ENCODE assay signal across 1 cellular context in the genomic region with DNA sequence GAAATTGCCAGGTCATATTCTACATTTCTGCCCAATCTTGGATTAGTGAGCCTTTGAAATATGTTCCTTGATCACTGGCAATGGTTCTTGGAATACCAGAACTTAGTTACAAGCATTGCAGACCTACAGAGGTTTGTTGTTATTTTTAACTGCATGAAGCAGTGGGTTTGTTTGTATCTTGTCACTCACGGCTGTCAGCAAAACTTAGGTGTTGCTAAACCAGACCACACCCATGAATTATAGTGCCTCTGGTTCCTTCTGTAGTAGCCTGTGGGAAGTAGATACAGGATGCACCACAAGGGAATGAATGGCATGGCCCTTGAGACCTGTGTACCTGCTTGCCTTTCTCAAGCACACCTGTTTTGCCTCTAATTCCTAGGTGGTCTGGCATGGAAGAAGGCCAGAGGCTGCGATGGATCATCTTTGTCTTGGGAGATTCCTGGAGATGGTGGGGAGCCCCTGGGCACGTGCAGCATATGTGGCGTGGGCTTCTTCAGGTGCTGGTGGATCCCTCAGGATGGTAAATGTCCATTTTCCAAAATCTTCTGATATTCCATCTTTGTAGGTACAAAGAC.
TF ChIP-seq lines count a peak whose summit lies in the region.

No MANE protein-coding gene starts in this region.

TF ChIP-seq in WTC11, 78 proteins besides CTCF, POLR2A, EP300 and RAD21:
- TF ChIP-seq PRDM15 (CRISPR knock-in tag; IDR thresholded peaks at IDR 0.05), result no peak
